Comparison of ENCODE assay signal across 25 cellular contexts in genomic region chr10:12308102-12308501, GRCh38.
"Had no signal": no experiment of that assay in that cellular context is flagged by ENCODE, and none has a peak within 500 bp of the region (broad histone marks: within the 10 kb centered on the region; RNA-seq: fewer than 3 reads in every experiment).

No MANE protein-coding gene starts in this region.

- H3K4me3 Mint-ChIP-seq: activated CD4-positive, alpha-beta T cell treated with anti-CD3 and anti-CD28 coated beads for 36 hours; activated naive CD8-positive, alpha-beta T cell treated with anti-CD3 and anti-CD28 coated beads, Interleukin-2, amount 10 ng/mL, durations not matched to agents 7 days and 5 days; activated T-helper 1 cell treated with anti-CD3 and anti-CD28 coated beads, Interleukin-12 subunit alpha, Interleukin-12 subunit beta, Interleukin-2, Interleukin-4 antibody, amounts not matched to agents 30 ng/mL and 10 ng/mL and 1 ng/mL, durations not matched to agents 14 hours and 24 hours and 36 hours; neural crest cell; stimulated activated naive CD8-positive, alpha-beta T cell treated with anti-CD3 and anti-CD28 coated beads, Interleukin-15, Interleukin-2, amounts not matched to agents 100 ng/mL and 50 ng/mL, for 24 hours; T-helper 17 cell; WTC11 had no signal

- H3K27ac ChIP-seq: body of pancreas, gastrocnemius medialis, left ventricle myocardium inferior, psoas muscle, right lobe of liver, suprapubic skin, transverse colon had no signal

- H3K4me1 Mint-ChIP-seq: neural crest cell, WTC11 had no signal

- H3K4me1 ChIP-seq: body of pancreas, gastrocnemius medialis, left ventricle myocardium inferior, psoas muscle, right lobe of liver, suprapubic skin, transverse colon, vagina had no signal

- H3K27me3 Mint-ChIP-seq: activated CD4-positive, alpha-beta T cell treated with anti-CD3 and anti-CD28 coated beads for 36 hours; stimulated activated naive CD8-positive, alpha-beta T cell treated with anti-CD3 and anti-CD28 coated beads, Interleukin-15, Interleukin-2, amounts not matched to agents 100 ng/mL and 50 ng/mL, for 24 hours; T-helper 17 cell had no signal

- H3K36me3 Mint-ChIP-seq: activated naive CD8-positive, alpha-beta T cell treated with anti-CD3 and anti-CD28 coated beads, Interleukin-2, amount 10 ng/mL, durations not matched to agents 7 days and 5 days; WTC11 had no signal

- FAIRE-seq: colon, endometrium, TTC549 had no signal

- H3K4me3 ChIP-seq: body of pancreas, gastrocnemius medialis, left ventricle myocardium inferior, psoas muscle, right lobe of liver, suprapubic skin, transverse colon, vagina had no signal

- DNase-seq: activated naive CD4-positive, alpha-beta T cell treated with Interleukin-2 at 50 U/mL for 16 hours; activated naive CD8-positive, alpha-beta T cell treated with anti-CD3 and anti-CD28 coated beads, Interleukin-2, amount 10 ng/mL, durations not matched to agents 7 days and 5 days; amygdala; caudate nucleus; erythroblast; head of caudate nucleus; left ventricle myocardium inferior; mammary epithelial cell; right lobe of liver; stimulated activated CD8-positive, alpha-beta memory T cell treated with anti-CD3 and anti-CD28 coated beads, Interleukin-4, amount 100 ng/mL, for 48 hours; T-helper 17 cell; transverse colon had no signal

- H3K27me3 ChIP-seq: body of pancreas, gastrocnemius medialis, right lobe of liver, suprapubic skin, transverse colon, vagina had no signal

- ATAC-seq: body of pancreas, psoas muscle, right lobe of liver, T-helper 17 cell, WTC11 had no signal

- H3K27ac Mint-ChIP-seq: activated CD4-positive, alpha-beta T cell treated with anti-CD3 and anti-CD28 coated beads for 36 hours; activated naive CD8-positive, alpha-beta T cell treated with anti-CD3 and anti-CD28 coated beads, Interleukin-2, amount 10 ng/mL, durations not matched to agents 7 days and 5 days; activated T-helper 1 cell treated with anti-CD3 and anti-CD28 coated beads, Interleukin-12 subunit alpha, Interleukin-12 subunit beta, Interleukin-2, Interleukin-4 antibody, amounts not matched to agents 30 ng/mL and 10 ng/mL and 1 ng/mL, durations not matched to agents 14 hours and 24 hours and 36 hours; T-helper 17 cell; WTC11 had no signal

- H3K9me3 ChIP-seq: body of pancreas, gastrocnemius medialis, left ventricle myocardium inferior, psoas muscle, right lobe of liver, suprapubic skin, transverse colon, vagina had no signal

- H3K9me3 Mint-ChIP-seq: activated naive CD8-positive, alpha-beta T cell treated with anti-CD3 and anti-CD28 coated beads, Interleukin-2, amount 10 ng/mL, durations not matched to agents 7 days and 5 days; stimulated activated naive CD8-positive, alpha-beta T cell treated with anti-CD3 and anti-CD28 coated beads, Interleukin-15, Interleukin-2, amounts not matched to agents 100 ng/mL and 50 ng/mL, for 24 hours had no signal

- H3K36me3 ChIP-seq: gastrocnemius medialis, left ventricle myocardium inferior, right lobe of liver, suprapubic skin, transverse colon, vagina had no signal
